Comparison of ENCODE assay signal across 1 cellular context in the genomic region with DNA sequence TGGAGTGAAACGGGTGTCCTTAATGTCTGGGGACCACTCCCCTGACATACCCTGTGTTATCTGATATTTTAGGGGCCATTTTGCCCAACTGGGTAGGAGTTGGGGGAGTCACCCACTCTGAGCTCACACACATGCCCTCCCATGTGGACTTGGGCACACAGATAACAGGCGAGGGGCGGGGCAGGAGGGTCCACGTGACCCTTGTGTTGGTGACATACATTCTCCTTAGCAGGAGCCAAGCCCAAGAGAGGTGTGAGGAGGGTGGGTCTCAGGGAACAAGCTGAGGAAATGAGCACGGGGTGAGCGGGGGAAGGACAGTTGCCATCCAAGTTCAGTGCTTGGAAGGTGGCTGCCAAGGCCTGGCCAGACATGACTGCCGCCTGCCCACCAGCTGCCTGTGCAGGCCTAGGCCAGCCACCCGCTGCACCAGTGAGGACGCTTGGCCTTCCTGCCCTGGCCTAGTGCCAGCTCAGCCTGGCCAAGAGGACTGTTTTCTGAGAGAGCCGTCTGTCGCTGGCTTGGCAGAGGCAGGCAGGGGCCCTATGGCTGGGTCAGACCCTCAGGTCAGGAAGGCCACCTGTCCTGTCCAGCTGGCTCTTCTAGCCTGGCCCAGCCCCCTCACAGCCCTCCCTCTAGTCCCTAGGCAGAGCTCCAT.
TF ChIP-seq lines count a peak whose summit lies in the region.

No MANE protein-coding gene starts in this region.

TF ChIP-seq in HEK293, 187 proteins besides CTCF, POLR2A, EP300 and RAD21 (continued from another document):
- TF ChIP-seq, protein P1, sequence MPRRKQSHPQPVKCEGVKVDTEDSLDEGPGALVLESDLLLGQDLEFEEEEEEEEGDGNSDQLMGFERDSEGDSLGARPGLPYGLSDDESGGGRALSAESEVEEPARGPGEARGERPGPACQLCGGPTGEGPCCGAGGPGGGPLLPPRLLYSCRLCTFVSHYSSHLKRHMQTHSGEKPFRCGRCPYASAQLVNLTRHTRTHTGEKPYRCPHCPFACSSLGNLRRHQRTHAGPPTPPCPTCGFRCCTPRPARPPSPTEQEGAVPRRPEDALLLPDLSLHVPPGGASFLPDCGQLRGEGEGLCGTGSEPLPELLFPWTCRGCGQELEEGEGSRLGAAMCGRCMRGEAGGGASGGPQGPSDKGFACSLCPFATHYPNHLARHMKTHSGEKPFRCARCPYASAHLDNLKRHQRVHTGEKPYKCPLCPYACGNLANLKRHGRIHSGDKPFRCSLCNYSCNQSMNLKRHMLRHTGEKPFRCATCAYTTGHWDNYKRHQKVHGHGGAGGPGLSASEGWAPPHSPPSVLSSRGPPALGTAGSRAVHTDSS (tag by site-specific recombination; IDR thresholded peaks at IDR 0.05): no peak
- TF ChIP-seq KLF1 (tag by site-specific recombination; IDR thresholded peaks at IDR 0.05) (0 out of 2 replicates have a peak, but pooled peaks have one; percentile 12), ZNF791 (tag by site-specific recombination; IDR thresholded peaks at IDR 0.05) (no peak)
